Comparison of ENCODE assay signal across 33 cellular contexts in genomic region chr10:86613096-86613495, GRCh38. TPM values are rescaled to one million over a fixed set of nuclear protein-coding genes. Genes with fewer than 3 reads are reported as not detected.
"Had no signal": no experiment of that assay in that cellular context is flagged by ENCODE, and none has a peak within 500 bp of the region (broad histone marks: within the 10 kb centered on the region; RNA-seq: fewer than 3 reads in every experiment).

No MANE protein-coding gene starts in this region.

- H3K27ac ChIP-seq: hepatocyte, left ventricle myocardium inferior, neural progenitor cell, neutrophil, parathyroid adenoma, psoas muscle, right lobe of liver, tibial nerve, uterus had no signal

- H3K27me3 Mint-ChIP-seq: type B pancreatic cell had no signal

- H3K36me3 Mint-ChIP-seq: mesothelial cell of epicardium, natural killer cell, neural progenitor cell, type B pancreatic cell had no signal

- H3K4me1 ChIP-seq: left ventricle myocardium inferior, neural progenitor cell, parathyroid adenoma, psoas muscle, right lobe of liver, tibial nerve, uterus had no signal

- H3K27me3 ChIP-seq: hepatocyte, neural progenitor cell, neutrophil, right lobe of liver, tibial nerve, uterus had no signal

- H3K4me1 Mint-ChIP-seq: mesothelial cell of epicardium; naive B cell; natural killer cell; nephron progenitor cell; neural progenitor cell; stimulated activated naive B cell treated with anti-CD40 and anti-IgM and Interleukin-4, amounts not matched to agents 10 μg/mL and 1 μg/mL and 100 μg/mL, for 72 hours had no signal

- H3K4me3 ChIP-seq: hepatocyte, left ventricle myocardium inferior, lung, neural progenitor cell, psoas muscle, right lobe of liver, smooth muscle cell, tibial nerve, uterus had no signal

- H3K27ac Mint-ChIP-seq: mesothelial cell of epicardium; natural killer cell; nephron progenitor cell; neural progenitor cell; stimulated activated naive B cell treated with anti-CD40 and anti-IgM and Interleukin-4, amounts not matched to agents 10 μg/mL and 1 μg/mL and 100 μg/mL, for 72 hours; stimulated activated naive CD8-positive, alpha-beta T cell treated with anti-CD3 and anti-CD28 coated beads, Interleukin-15, Interleukin-2, amounts not matched to agents 100 ng/mL and 50 ng/mL, for 24 hours had no signal

- DNase-seq: islet precursor cell; left ventricle myocardium inferior; mesendoderm; naive B cell; natural killer cell; nephron progenitor cell; occipital lobe; psoas muscle; right lobe of liver; stimulated activated CD4-positive, alpha-beta T cell treated with anti-CD3 and anti-CD28 coated beads, Interleukin-1b, Interleukin-23, amount 100 ng/mL, for 48 hours; stimulated activated CD4-positive, alpha-beta T cell treated with anti-CD3 and anti-CD28 coated beads, Interleukin-2, amount 100 ng/mL, for 48 hours; stimulated activated CD4-positive, alpha-beta T cell treated with anti-CD3 and anti-CD28 coated beads, Interleukin-4, amount 100 ng/mL, for 4 hours; stimulated activated CD8-positive, alpha-beta memory T cell treated with anti-CD3 and anti-CD28 coated beads, Interleukin-4, amount 100 ng/mL, for 48 hours; stimulated activated naive B cell treated with anti-CD40 and anti-IgM and Interleukin-4, amounts not matched to agents 10 μg/mL and 1 μg/mL and 100 μg/mL, for 72 hours; substantia nigra; uterus had no signal

- ATAC-seq: natural killer cell; psoas muscle; right lobe of liver; stimulated activated naive B cell treated with anti-CD40 and anti-IgM and Interleukin-4, amounts not matched to agents 10 μg/mL and 1 μg/mL and 100 μg/mL, for 72 hours had no signal

- H3K4me3 Mint-ChIP-seq: mesothelial cell of epicardium; naive B cell; natural killer cell; nephron progenitor cell; neural progenitor cell; stimulated activated naive B cell treated with anti-CD40 and anti-IgM and Interleukin-4, amounts not matched to agents 10 μg/mL and 1 μg/mL and 100 μg/mL, for 72 hours; stimulated activated naive CD8-positive, alpha-beta T cell treated with anti-CD3 and anti-CD28 coated beads, Interleukin-15, Interleukin-2, amounts not matched to agents 100 ng/mL and 50 ng/mL, for 24 hours; type B pancreatic cell had no signal

- H3K36me3 ChIP-seq: left ventricle myocardium inferior, neural progenitor cell, neutrophil, right lobe of liver, tibial nerve, uterus had no signal

- H3K9me3 ChIP-seq: neutrophil, psoas muscle, right lobe of liver, uterus had no signal

RNA-seq across cellular contexts. Expression of gene OPN4, which starts 41.3 kb away (rescaled TPM):
- total RNA-seq: hepatocyte, kidney epithelial cell, mesothelial cell of epicardium, mononuclear cell, natural killer cell, occipital lobe, osteocyte, posterior vena cava, right lobe of liver, skeletal muscle tissue, smooth muscle cell, temporal lobe, ureter, uterus had no signal
- polyA plus RNA-seq: hepatocyte, lung, smooth muscle cell had no signal

RNA-seq across cellular contexts. Expression of gene LDB3, which starts 55.2 kb away (rescaled TPM):
- total RNA-seq: hepatocyte, mononuclear cell had no signal
